Comparison of ENCODE assay signal across 14 cellular contexts in genomic region chr2:46198931-46199330, GRCh38.
DNase-seq lines count a peak whose midpoint lies in the region; ATAC-seq and TF ChIP-seq lines count a peak whose summit lies in the region.
"Had no signal": no experiment of that assay in that cellular context is flagged by ENCODE, and none has a peak within 500 bp of the region (broad histone marks: within the 10 kb centered on the region; RNA-seq: fewer than 3 reads in every experiment).

No MANE protein-coding gene starts in this region.

- no peaks in the 10 kb centered on the region for H4K20me1 ChIP-seq in osteoblast (ENCODE audit: insufficient read depth, low read length)

- H3K36me3 ChIP-seq in adrenal gland (replicated peaks in 1 of 2) = no peaks in the 10 kb centered on the region
- no peaks in the 10 kb centered on the region for H3K36me3 ChIP-seq in heart right ventricle
- H3K36me3 ChIP-seq in osteoblast (ENCODE audit: insufficient read depth, low read length) = no peaks in the 10 kb centered on the region
- no peaks in the 10 kb centered on the region for H3K36me3 ChIP-seq in SJCRH30

- peak overlapping the region; percentile 47 for H2AFZ ChIP-seq in osteoblast (ENCODE audit: low read length)

- H3K9me3 ChIP-seq in adrenal gland (replicated peaks in 1 of 3) = no peaks in the 10 kb centered on the region
- H3K9me3 ChIP-seq in heart right ventricle = peaks cover 0 to 3% (median 0%) of the 10 kb centered on the region in 11 donors
- no peaks in the 10 kb centered on the region for H3K9me3 ChIP-seq in osteoblast (ENCODE audit: low read depth, low read length)
- 0 out of 2 replicates have a peak, but pooled peaks cover 2% of the 10 kb centered on the region for H3K9me3 ChIP-seq in SJCRH30 (replicated peaks)

- TF ChIP-seq CTCF in GM13977 (IDR thresholded peaks at IDR 0.05; ENCODE audit: extremely low read depth, insufficient read depth, missing control alignments) (no peak), adrenal gland (IDR thresholded peaks at IDR 0.05) (no peak), heart right ventricle (IDR thresholded peaks at IDR 0.05) (no peak), osteoblast (IDR thresholded peaks at IDR 0.05; ENCODE audit: extremely low read depth, low read depth, low read length) (no peak)

- H3K27me3 ChIP-seq in adrenal gland = no peaks in the 10 kb centered on the region
- no peaks in the 10 kb centered on the region for H3K27me3 ChIP-seq in heart right ventricle
- no peaks in the 10 kb centered on the region for H3K27me3 ChIP-seq in osteoblast (ENCODE audit: insufficient read depth, low read length)
- no peaks in the 10 kb centered on the region for H3K27me3 ChIP-seq in SJCRH30

- peak; percentile 1 for DNase-seq in GM13977 (ENCODE audit: low spot score)
- DNase-seq in adrenal gland = peak in 4 of 7 donors; percentile 35 to 71 (median 40)
- peak in 1 of 2 donors; percentile 36 for DNase-seq in heart right ventricle
- DNase-seq in osteoblast (ENCODE audit: insufficient read length, low spot score, missing footprints) = peak; percentile 77
- no peak for DNase-seq in NCI-H2227 treated with DMSO at 0.1 percent for 48 hours (lab: John Stamatoyannopoulos, UW)
- no peak for DNase-seq in SJCRH30
- DNase-seq: CD4-positive, alpha-beta T cell; NCI-H1048; NCI-H146; NCI-H2081 treated with DMSO at 0.1 percent for 48 hours; NCI-H510A treated with DMSO at 0.1 percent for 48 hours; SHP77 had no signal

- no peaks in the 10 kb centered on the region for H3K79me2 ChIP-seq in osteoblast (ENCODE audit: insufficient read depth, low read length)

- H3K4me1 ChIP-seq in adrenal gland (replicated peaks in 1 of 2) (peaks cover 4 to 15% of the 10 kb centered on the region in 2 donors), heart right ventricle (peaks cover 21 to 56% (median 45%) of the 10 kb centered on the region in 9 donors), osteoblast (ENCODE audit: insufficient read depth, low read length) (peaks cover 3% of the 10 kb centered on the region), SJCRH30 (no peaks in the 10 kb centered on the region)

- H3K4me3 ChIP-seq in adrenal gland (no peak overlapping the region), heart right ventricle (no peak overlapping the region), osteoblast (ENCODE audit: insufficient read depth, low read length) (no peak overlapping the region), SJCRH30 (no peak overlapping the region)

- WGBS in adrenal gland, 4 donors = 0 to 38% (median 26%) methylated on average over 4 to 6 of the region's 6 CpGs
- WGBS in heart right ventricle, 2 donors = 39 to 52% methylated on average over 6 of the region's 6 CpGs

- peak in 4 of 8 donors; percentile 21 to 56 (median 34) for ATAC-seq in heart right ventricle
- ATAC-seq in GM19324 (IDR thresholded peaks at IDR 0.05; ENCODE audit: low FRiP score, unreplicated experiment) = no peak
- ATAC-seq: SK-N-SH treated with all-trans-retinoic acid at 6 μM for 48 hours had no signal

- intact Hi-C loops in adrenal gland (cut with DNase I) = no loop called here
- intact Hi-C loops in heart right ventricle (cut with DNase I) = no loop called here

- in situ Hi-C loops in GM13977 (cut with MboI; ENCODE audit: low pct_unique_long_range_greater_than_20kb, low sequenced_read_pairs, unreplicated experiment) = no loop called here

- no peak overlapping the region for H3K4me2 ChIP-seq in osteoblast (ENCODE audit: insufficient read depth, low read length)

- H3K27ac ChIP-seq in adrenal gland (peak overlapping the region in 1 of 5 donors; percentile 52), heart right ventricle (peak overlapping the region in 8 of 10 donors; percentile 5 to 86 (median 48)), osteoblast (ENCODE audit: low read depth, low read length) (no peak overlapping the region), SJCRH30 (no peak overlapping the region)

- TF ChIP-seq POLR2A in adrenal gland (IDR thresholded peaks at IDR 0.05) = no peak

Comparison
In these comparisons a context has a peak if more than half of its experiments do, and no peak if none do; other contexts are left out.
1. DNase-seq: peak in GM13977 (single experiment), adrenal gland (4 of 7) and osteoblast (single experiment); none in NCI-H2227 treated with DMSO at 0.1 percent for 48 hours (single experiment) and SJCRH30 (0 of 2).
2. H3K27ac ChIP-seq: peak in heart right ventricle (8 of 10); none in osteoblast (single experiment) and SJCRH30 (single experiment).